8 cellular contexts compared by ENCODE assay signal in genomic region chr2:74587664-74588277, GRCh38. TPM values are rescaled to one million over a fixed set of nuclear protein-coding genes. Genes with fewer than 3 reads are reported as not detected.
A peak's percentile ranks its signal among the peaks of the same experiment; 100 is the strongest.
DNase-seq lines count a peak whose midpoint lies in the region; ATAC-seq, FAIRE-seq and TF ChIP-seq lines count a peak whose summit lies in the region.

No MANE protein-coding gene starts in this region.

- H3K36me3 ChIP-seq in liver (ENCODE audit: control insufficient read depth in 4 of 4, insufficient read depth in 3 of 4, low read depth in 1 of 4, low read length in 3 of 4): no peaks in the 10 kb centered on the region

- peak; percentile 59 for ATAC-seq in HG03159 (IDR thresholded peaks at IDR 0.05; ENCODE audit: unreplicated experiment)
- ATAC-seq in activated CD4-positive, alpha-beta T cell treated with anti-CD3 and anti-CD28 coated beads for 36 hours: peak; percentile 62

- no peak overlapping the region for H3K4me3 ChIP-seq in liver (ENCODE audit: low read depth in 1 of 3, low read length in 3 of 3)

- no peak overlapping the region for H3K27ac ChIP-seq in liver (ENCODE audit: low read depth in 1 of 2, low read length in 2 of 2)

- peak; percentile 73 for TF ChIP-seq CTCF in liver (IDR thresholded peaks at IDR 0.05; ENCODE audit: low read depth, low read length, missing input control)

- H3K9me3 Mint-ChIP-seq in activated CD4-positive, alpha-beta T cell treated with anti-CD3 and anti-CD28 coated beads for 36 hours (ENCODE audit: low read depth): no peaks in the 10 kb centered on the region

- DNase-seq in GM18507 (ENCODE audit: extremely low spot score, insufficient read length, low read depth) (peak; percentile 64), NCI-H510A (lab: John Stamatoyannopoulos, UW) (peak; percentile 17), dermis blood vessel endothelial cell (peak; percentile 82)
- peak; percentile 75 for DNase-seq in activated CD4-positive, alpha-beta T cell treated with anti-CD3 and anti-CD28 coated beads for 36 hours
- DNase-seq in stimulated activated CD8-positive, alpha-beta memory T cell treated with anti-CD3 and anti-CD28 coated beads, Interleukin-12 subunit alpha, Interleukin-12 subunit beta, amount 100 ng/mL, for 1 hour (ENCODE audit: low read depth): peak; percentile 22

- no peak overlapping the region for H3K27ac Mint-ChIP-seq in activated CD4-positive, alpha-beta T cell treated with anti-CD3 and anti-CD28 coated beads for 36 hours

- POLR2A ChIA-PET in activated CD4-positive, alpha-beta T cell treated with anti-CD3 and anti-CD28 coated beads for 36 hours (lab: Charles Lee): interaction anchor here (1.5 kb wide), 1 partner anchor 21 kb away, joined by 5 read pairs; no protein-coding TSS in a partner anchor

- TF ChIP-seq RAD21 in liver (IDR thresholded peaks at IDR 0.05): peak; percentile 91 to 92

- WGBS in liver: 17% methylated on average over 6 of the region's 6 CpGs

- CTCF ChIA-PET in activated CD4-positive, alpha-beta T cell treated with anti-CD3 and anti-CD28 coated beads for 36 hours (lab: Charles Lee): interaction anchor here (0.7 to 7.3 kb wide), 17 partner anchors 10 to 338 kb away, joined by 3 to 57 read pairs (median 4); partner anchors contain the start of genes CCDC142, TTC31 and WBP1

- no peaks in the 10 kb centered on the region for H3K9me3 ChIP-seq in liver (ENCODE audit: control insufficient read depth in 4 of 4, low read length in 3 of 4)

- H3K4me3 Mint-ChIP-seq in activated CD4-positive, alpha-beta T cell treated with anti-CD3 and anti-CD28 coated beads for 36 hours: no peak overlapping the region

- no peak overlapping the region for H3K9ac ChIP-seq in liver (ENCODE audit: low read depth in 1 of 2, low read length in 2 of 2)

- FAIRE-seq in A204.1 (lab: Jason Lieb, UNC): peak; percentile 95
- FAIRE-seq in GM18507 (lab: Jason Lieb, UNC): peak; percentile 90

- H3K27me3 Mint-ChIP-seq in activated CD4-positive, alpha-beta T cell treated with anti-CD3 and anti-CD28 coated beads for 36 hours: peaks cover 3% of the 10 kb centered on the region

- intact Hi-C loops in activated CD4-positive, alpha-beta T cell treated with anti-CD3 and anti-CD28 coated beads for 36 hours (cut with DNase I, micrococcal nuclease): loop anchor here (1.0 to 5.0 kb wide), 8 partner anchors 33 to 335 kb away; partner anchors contain the start of genes TTC31 (in 2 of the 2), AUP1 (in 1 of the 2), DOK1 (in 1 of the 2) and HTRA2 (in 1 of the 2)

- peaks cover 26% of the 10 kb centered on the region for H3K4me1 Mint-ChIP-seq in activated CD4-positive, alpha-beta T cell treated with anti-CD3 and anti-CD28 coated beads for 36 hours

- H3K36me3 Mint-ChIP-seq in activated CD4-positive, alpha-beta T cell treated with anti-CD3 and anti-CD28 coated beads for 36 hours (ENCODE audit: low read depth): no peaks in the 10 kb centered on the region

- H3K27me3 ChIP-seq in liver (ENCODE audit: control insufficient read depth in 4 of 4, insufficient read depth in 4 of 4, low read length in 3 of 4): peaks cover 0 to 4% (median 0%) of the 10 kb centered on the region in 4 donors

- peaks cover 0 to 3% (median 0%) of the 10 kb centered on the region in 4 donors for H3K4me1 ChIP-seq in liver (ENCODE audit: control insufficient read depth in 4 of 4, insufficient read depth in 4 of 4, low read length in 3 of 4)

TF ChIP-seq in liver, 16 proteins besides CTCF, POLR2A, EP300 and RAD21:
- TF ChIP-seq FOXA2 (IDR thresholded peaks at IDR 0.05) (no peak), ZBTB33 (IDR thresholded peaks at IDR 0.05) (no peak), SP1 (IDR thresholded peaks at IDR 0.05) (no peak), MAX (IDR thresholded peaks at IDR 0.05) (no peak), FOXA1 (IDR thresholded peaks at IDR 0.05) (no peak), REST (IDR thresholded peaks at IDR 0.05) (no peak), RXRA (IDR thresholded peaks at IDR 0.05) (peak in 1 of 2 donors; percentile 7), EGR1 (IDR thresholded peaks at IDR 0.05; ENCODE audit: low read depth in 2 of 2) (no peak), HNF4A (conservative IDR thresholded peaks at IDR 0.05) (peak in 1 of 2 donors; percentile 14), GABPA (IDR thresholded peaks at IDR 0.05 in 1 of 2, conservative IDR thresholded peaks at IDR 0.05 in 1 of 2) (no peak), NR2F2 (IDR thresholded peaks at IDR 0.05) (no peak), YY1 (IDR thresholded peaks at IDR 0.05) (no peak), ATF3 (IDR thresholded peaks at IDR 0.05) (no peak)

RNA-seq across cellular contexts. Expression of gene DOK1, which starts 33.3 kb away (rescaled TPM):
- total RNA-seq in activated CD4-positive, alpha-beta T cell treated with anti-CD3 and anti-CD28 coated beads for 36 hours: 10 to 100 TPM; 17.2 to 17.9 TPM
- 20.8 and 21.5 TPM in 2 replicates for total RNA-seq in dermis blood vessel endothelial cell
- 1 to 10 TPM; 4.6 to 8.6 TPM for total RNA-seq in liver
- 1 to 10 TPM; 2.0 to 3.6 TPM for polyA plus RNA-seq in liver

RNA-seq across cellular contexts. Expression of gene LOXL3, which starts 34.0 kb away (rescaled TPM):
- total RNA-seq in activated CD4-positive, alpha-beta T cell treated with anti-CD3 and anti-CD28 coated beads for 36 hours: under 1 TPM; 0.86 to 0.96 TPM
- total RNA-seq in dermis blood vessel endothelial cell (0.85 and 1.7 TPM in 2 replicates), liver (1 to 10 TPM; 1.6 to 2.8 TPM)
- under 1 TPM; 0.31 to 0.98 TPM for polyA plus RNA-seq in liver

RNA-seq across cellular contexts. Expression of gene HTRA2, which starts 58.0 kb away (rescaled TPM):
- total RNA-seq in activated CD4-positive, alpha-beta T cell treated with anti-CD3 and anti-CD28 coated beads for 36 hours: 10 to 100 TPM; 43.5 to 47.7 TPM
- total RNA-seq in dermis blood vessel endothelial cell (50.9 and 51.8 TPM in 2 replicates), liver (10 to 100 TPM; 18.7 to 81.8 TPM)
- polyA plus RNA-seq in liver: 10 to 100 TPM; 13.3 to 18.2 TPM

RNA-seq across cellular contexts. Expression of gene AUP1, which starts 58.3 kb away (rescaled TPM):
- 100 to 1,000 TPM in 1 of 2 experiments, 10 to 100 TPM in 1; 92.0 to 122 TPM for total RNA-seq in activated CD4-positive, alpha-beta T cell treated with anti-CD3 and anti-CD28 coated beads for 36 hours
- total RNA-seq in dermis blood vessel endothelial cell (87.2 and 127 TPM in 2 replicates), liver (100 to 1,000 TPM in 1 of 2 donors, 10 to 100 TPM in 1; 62.6 to 126 TPM)
- 100 to 1,000 TPM in 1 of 2 donors, 10 to 100 TPM in 1; 96.4 to 122 TPM for polyA plus RNA-seq in liver

Comparison
In these comparisons a context has a peak if more than half of its experiments do, and no peak if none do; other contexts are left out.
1. DNase-seq: peak in every context shown above with its lines; median percentile 82 in dermis blood vessel endothelial cell; 75 in activated CD4-positive, alpha-beta T cell treated with anti-CD3 and anti-CD28 coated beads for 36 hours; 64 in GM18507; 22 in stimulated activated CD8-positive, alpha-beta memory T cell treated with anti-CD3 and anti-CD28 coated beads, Interleukin-12 subunit alpha, Interleukin-12 subunit beta, amount 100 ng/mL, for 1 hour; 17 in NCI-H510A.